ENCODE assay signal across 8 cellular contexts in genomic region chr12:30754750-30755394, GRCh38. TPM values are rescaled to one million over a fixed set of nuclear protein-coding genes. Genes with fewer than 3 reads are reported as not detected.
A peak's percentile ranks its signal among the peaks of the same experiment; 100 is the strongest.
DNase-seq lines count a peak whose midpoint lies in the region; ATAC-seq, FAIRE-seq and TF ChIP-seq lines count a peak whose summit lies in the region.

Gene CAPRIN2, minus strand, starts transcription at chr12:30754951. Its CDS starts 1,431 bp downstream, at chr12:30753520.

- no peaks in the 10 kb centered on the region for H3K36me3 ChIP-seq in adipocyte (ENCODE audit: control insufficient read depth, insufficient read depth, low read length, severe bottlenecking)
- no peaks in the 10 kb centered on the region for H3K36me3 ChIP-seq in cardiac muscle cell
- H3K36me3 ChIP-seq in parathyroid adenoma (ENCODE audit: control insufficient read depth, insufficient read depth, low read length): no peaks in the 10 kb centered on the region
- no peaks in the 10 kb centered on the region for H3K36me3 ChIP-seq in tibial artery

- H3K4me2 ChIP-seq in parathyroid adenoma (ENCODE audit: low read length): peak within 1 kb of the TSS; percentile 98

- peak; percentile 29 for TF ChIP-seq CTCF in cardiac muscle cell (IDR thresholded peaks at IDR 0.05; ENCODE audit: low read depth, low read length)
- TF ChIP-seq CTCF in parathyroid adenoma (IDR thresholded peaks at IDR 0.05): peak; percentile 57
- TF ChIP-seq CTCF in tibial artery (IDR thresholded peaks at IDR 0.05): peak; percentile 26 to 29

- H3K9me3 ChIP-seq in adipocyte (ENCODE audit: control insufficient read depth, low read length) (no peaks in the 10 kb centered on the region), cardiac muscle cell (ENCODE audit: low read depth) (no peaks in the 10 kb centered on the region), parathyroid adenoma (ENCODE audit: control insufficient read depth, low read length) (no peaks in the 10 kb centered on the region), tibial artery (no peaks in the 10 kb centered on the region)

- peak; percentile 97 for ATAC-seq in HG02840 (IDR thresholded peaks at IDR 0.05; ENCODE audit: low FRiP score, unreplicated experiment)

- intact Hi-C loops in tibial artery (cut with DNase I; ENCODE audit: low total_unique reads): loop anchor here (2.0 kb wide), 2 partner anchors 50 to 60 kb away; partner anchors contain the start of gene IPO8

- H3K27ac ChIP-seq in cardiac muscle cell (peak within 1 kb of the TSS; percentile 84), parathyroid adenoma (peak within 1 kb of the TSS; percentile 87), tibial artery (peak within 1 kb of the TSS; percentile 78 to 85)

- H3K4me3 ChIP-seq in adipocyte (ENCODE audit: low read length): peak within 1 kb of the TSS; percentile 99
- peak within 1 kb of the TSS; percentile 74 for H3K4me3 ChIP-seq in cardiac muscle cell
- H3K4me3 ChIP-seq in parathyroid adenoma (ENCODE audit: low read depth, low read length): peak within 1 kb of the TSS; percentile 86
- H3K4me3 ChIP-seq in tibial artery: peak within 1 kb of the TSS; percentile 78 to 96

- H3K4me1 ChIP-seq in adipocyte (ENCODE audit: control insufficient read depth, insufficient read depth, low read length) (peaks cover 18% of the 10 kb centered on the region), cardiac muscle cell (ENCODE audit: low read depth) (peaks cover 12% of the 10 kb centered on the region), parathyroid adenoma (peaks cover 10% of the 10 kb centered on the region), tibial artery (peaks cover 0 to 21% (median 10%) of the 10 kb centered on the region in 4 donors)

- peak within 1 kb of the TSS; percentile 94 for H3K9ac ChIP-seq in adipocyte (ENCODE audit: low read length)
- H3K9ac ChIP-seq in parathyroid adenoma: peak within 1 kb of the TSS; percentile 59

- TF ChIP-seq POLR2A in GM12892 (IDR thresholded peaks at IDR 0.05; ENCODE audit: low read depth, low read length): peak; percentile 78

- peaks cover 12% of the 10 kb centered on the region for H3K79me2 ChIP-seq in parathyroid adenoma

- peak; percentile 99 for FAIRE-seq in GM12892 (lab: Jason Lieb, UNC)

- DNase-seq in GM12892 (ENCODE audit: insufficient read length): peak; percentile 77
- peak; percentile 86 for DNase-seq in NCI-H1417 treated with DMSO at 0.1 percent for 48 hours (lab: John Stamatoyannopoulos, UW)
- DNase-seq in SW480 (ENCODE audit: low spot score): peak; percentile 96
- peak; percentile 98 for DNase-seq in adipocyte (ENCODE audit: low read depth)
- peak; percentile 98 to 99 for DNase-seq in cardiac muscle cell (ENCODE audit: low read depth in 1 of 2, low spot score in 1 of 2)
- DNase-seq in tibial artery: peak; percentile 94 to 98

- H3K27me3 ChIP-seq in adipocyte (replicated peaks; ENCODE audit: control insufficient read depth, insufficient read depth, low read length) (no peaks in the 10 kb centered on the region), cardiac muscle cell (no peaks in the 10 kb centered on the region), parathyroid adenoma (ENCODE audit: control insufficient read depth, insufficient read depth, low read length) (no peaks in the 10 kb centered on the region), tibial artery (no peaks in the 10 kb centered on the region)

- H2AFZ ChIP-seq in parathyroid adenoma: peak within 1 kb of the TSS; percentile 86

RNA-seq across cellular contexts. Expression of gene CAPRIN2, which starts in this region (rescaled TPM):
- polyA plus RNA-seq in GM12892 (2012; ENCODE audit: missing spikeins): 8.1 TPM
- total RNA-seq in cardiac muscle cell: 30.6 and 38.4 TPM in 2 replicates
- 26.0 and 34.3 TPM in 2 replicates for polyA plus RNA-seq in cardiac muscle cell

Comparison
In these comparisons a context has a peak if more than half of its experiments do, and no peak if none do; other contexts are left out.
1. Peak in every context shown above with its lines: DNase-seq, ATAC-seq, H3K4me3 ChIP-seq and H3K27ac ChIP-seq.